Comparison of ENCODE assay signal across 1 cellular context in the genomic region with DNA sequence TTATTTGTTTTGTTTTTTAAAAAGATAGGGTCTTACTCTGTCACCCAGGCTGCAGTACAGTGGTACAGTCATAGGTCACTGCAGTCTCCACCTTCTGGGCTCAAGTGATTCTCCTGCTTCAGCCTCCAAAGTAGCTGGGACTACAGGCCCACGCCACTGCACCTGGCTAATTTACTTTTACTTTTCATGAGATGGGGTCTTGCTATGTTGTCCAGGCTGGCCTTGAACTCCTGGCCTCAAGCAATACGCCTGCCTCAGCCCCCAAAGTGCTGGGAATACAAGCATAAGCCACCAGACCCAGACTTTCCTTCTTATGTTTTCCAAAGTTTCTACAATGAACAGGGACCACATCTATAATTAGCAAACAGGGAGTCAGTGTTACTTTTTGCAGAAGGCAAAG.
TF ChIP-seq lines count a peak whose summit lies in the region.

No MANE protein-coding gene starts in this region.

TF ChIP-seq in GM23338, 12 proteins besides CTCF, POLR2A, EP300 and RAD21 (continued from another document):
- TF ChIP-seq NANOG (IDR thresholded peaks at IDR 0.05; ENCODE audit: borderline replicate concordance) = no peak
- no peak for TF ChIP-seq STAT1 (IDR thresholded peaks at IDR 0.05; ENCODE audit: unreplicated experiment)
- no peak for TF ChIP-seq JUNB (IDR thresholded peaks at IDR 0.05; ENCODE audit: unreplicated experiment)
- TF ChIP-seq, protein P1, sequence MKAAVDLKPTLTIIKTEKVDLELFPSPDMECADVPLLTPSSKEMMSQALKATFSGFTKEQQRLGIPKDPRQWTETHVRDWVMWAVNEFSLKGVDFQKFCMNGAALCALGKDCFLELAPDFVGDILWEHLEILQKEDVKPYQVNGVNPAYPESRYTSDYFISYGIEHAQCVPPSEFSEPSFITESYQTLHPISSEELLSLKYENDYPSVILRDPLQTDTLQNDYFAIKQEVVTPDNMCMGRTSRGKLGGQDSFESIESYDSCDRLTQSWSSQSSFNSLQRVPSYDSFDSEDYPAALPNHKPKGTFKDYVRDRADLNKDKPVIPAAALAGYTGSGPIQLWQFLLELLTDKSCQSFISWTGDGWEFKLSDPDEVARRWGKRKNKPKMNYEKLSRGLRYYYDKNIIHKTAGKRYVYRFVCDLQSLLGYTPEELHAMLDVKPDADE (IDR thresholded peaks at IDR 0.05) = no peak
- TF ChIP-seq, protein P2, sequence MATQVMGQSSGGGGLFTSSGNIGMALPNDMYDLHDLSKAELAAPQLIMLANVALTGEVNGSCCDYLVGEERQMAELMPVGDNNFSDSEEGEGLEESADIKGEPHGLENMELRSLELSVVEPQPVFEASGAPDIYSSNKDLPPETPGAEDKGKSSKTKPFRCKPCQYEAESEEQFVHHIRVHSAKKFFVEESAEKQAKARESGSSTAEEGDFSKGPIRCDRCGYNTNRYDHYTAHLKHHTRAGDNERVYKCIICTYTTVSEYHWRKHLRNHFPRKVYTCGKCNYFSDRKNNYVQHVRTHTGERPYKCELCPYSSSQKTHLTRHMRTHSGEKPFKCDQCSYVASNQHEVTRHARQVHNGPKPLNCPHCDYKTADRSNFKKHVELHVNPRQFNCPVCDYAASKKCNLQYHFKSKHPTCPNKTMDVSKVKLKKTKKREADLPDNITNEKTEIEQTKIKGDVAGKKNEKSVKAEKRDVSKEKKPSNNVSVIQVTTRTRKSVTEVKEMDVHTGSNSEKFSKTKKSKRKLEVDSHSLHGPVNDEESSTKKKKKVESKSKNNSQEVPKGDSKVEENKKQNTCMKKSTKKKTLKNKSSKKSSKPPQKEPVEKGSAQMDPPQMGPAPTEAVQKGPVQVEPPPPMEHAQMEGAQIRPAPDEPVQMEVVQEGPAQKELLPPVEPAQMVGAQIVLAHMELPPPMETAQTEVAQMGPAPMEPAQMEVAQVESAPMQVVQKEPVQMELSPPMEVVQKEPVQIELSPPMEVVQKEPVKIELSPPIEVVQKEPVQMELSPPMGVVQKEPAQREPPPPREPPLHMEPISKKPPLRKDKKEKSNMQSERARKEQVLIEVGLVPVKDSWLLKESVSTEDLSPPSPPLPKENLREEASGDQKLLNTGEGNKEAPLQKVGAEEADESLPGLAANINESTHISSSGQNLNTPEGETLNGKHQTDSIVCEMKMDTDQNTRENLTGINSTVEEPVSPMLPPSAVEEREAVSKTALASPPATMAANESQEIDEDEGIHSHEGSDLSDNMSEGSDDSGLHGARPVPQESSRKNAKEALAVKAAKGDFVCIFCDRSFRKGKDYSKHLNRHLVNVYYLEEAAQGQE (IDR thresholded peaks at IDR 0.05; ENCODE audit: unreplicated experiment) = no peak
- TF ChIP-seq EZH2 (IDR thresholded peaks at IDR 0.05; ENCODE audit: low read depth, unreplicated experiment) = no peak
- TF ChIP-seq ZNF114 (CRISPR knock-in tag; IDR thresholded peaks at IDR 0.05) = no peak
